8 cellular contexts compared by ENCODE assay signal in the genomic region with DNA sequence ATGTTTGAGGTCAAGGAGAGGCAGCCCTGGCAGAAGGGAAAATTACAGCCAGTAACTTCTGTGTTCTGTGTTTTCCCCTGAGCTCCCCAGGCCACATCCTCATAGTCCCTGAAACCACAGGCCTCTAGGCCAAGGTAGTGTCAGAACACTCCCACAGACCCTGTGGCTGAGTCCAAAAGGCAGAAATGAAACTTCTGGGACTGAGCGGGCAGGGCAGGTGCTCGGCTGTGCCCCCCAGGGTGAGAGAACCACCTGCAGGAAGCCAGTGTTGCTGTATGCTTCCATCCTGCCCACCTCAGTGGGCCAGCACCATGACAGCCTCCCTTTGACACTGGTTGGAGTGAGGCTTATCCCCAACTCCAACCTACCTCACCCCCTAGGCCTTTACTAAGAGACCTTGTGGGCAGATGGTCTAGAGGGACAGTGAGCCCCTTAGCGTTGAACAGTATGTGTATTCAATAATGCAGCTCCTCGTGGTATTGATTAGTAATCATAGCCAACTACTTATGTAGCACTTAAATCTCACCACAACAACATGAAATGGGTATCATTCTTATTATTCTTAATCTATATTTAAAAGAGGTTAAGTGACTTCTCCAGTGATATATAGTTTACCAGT. TPM values are rescaled to one million over a fixed set of nuclear protein-coding genes. Genes with fewer than 3 reads are reported as not detected.
DNase-seq lines count a peak whose midpoint lies in the region; ATAC-seq lines count a peak whose summit lies in the region.
"Had no signal": no experiment of that assay in that cellular context is flagged by ENCODE, and none has a peak within 500 bp of the region (broad histone marks: within the 10 kb centered on the region; RNA-seq: fewer than 3 reads in every experiment).

No MANE protein-coding gene starts in this region.

- H3K4me2 ChIP-seq in Karpas-422 (ENCODE audit: low read depth, low read length, poor library complexity, severe bottlenecking): no peak overlapping the region
- H3K4me2 ChIP-seq in GM23248 (ENCODE audit: unreplicated experiment): no peak overlapping the region

- H3K4me3 Mint-ChIP-seq in naive thymus-derived CD4-positive, alpha-beta T cell: no peak overlapping the region

- intact Hi-C loops in naive thymus-derived CD4-positive, alpha-beta T cell (cut with micrococcal nuclease): loop anchor here in 1 of 2 donors (10.0 kb wide), 1 partner anchor 149 kb away; a partner anchor contains a TSS

- H3K27ac Mint-ChIP-seq in naive thymus-derived CD4-positive, alpha-beta T cell: peak overlapping the region in 1 of 9 donors; percentile 16

- H3K9me3 ChIP-seq in Karpas-422 (ENCODE audit: low read length): no peaks in the 10 kb centered on the region
- no peaks in the 10 kb centered on the region for H3K9me3 ChIP-seq in naive thymus-derived CD4-positive, alpha-beta T cell (ENCODE audit: control insufficient read depth in 2 of 3, low read length in 3 of 3)
- H3K9me3 ChIP-seq in GM23248 (ENCODE audit: low read depth): no peaks in the 10 kb centered on the region

- no peak overlapping the region for H2AFZ ChIP-seq in Karpas-422 (ENCODE audit: low read length)
- H2AFZ ChIP-seq in GM23248: no peak overlapping the region

- CTCF ChIA-PET in naive thymus-derived CD4-positive, alpha-beta T cell (lab: Charles Lee): no interaction called here

- H3K27ac ChIP-seq in Karpas-422 (ENCODE audit: low read length): peak overlapping the region; percentile 47
- no peak overlapping the region for H3K27ac ChIP-seq in naive thymus-derived CD4-positive, alpha-beta T cell (ENCODE audit: low read depth, low read length)
- no peak overlapping the region for H3K27ac ChIP-seq in GM23248

- no peaks in the 10 kb centered on the region for H3K27me3 ChIP-seq in Karpas-422 (ENCODE audit: low read length)
- no peaks in the 10 kb centered on the region for H3K27me3 ChIP-seq in naive thymus-derived CD4-positive, alpha-beta T cell (ENCODE audit: control insufficient read depth in 2 of 2, insufficient read depth in 2 of 2, low read length in 2 of 2)
- H3K27me3 ChIP-seq in GM23248 (replicated peaks; ENCODE audit: insufficient read depth): no peaks in the 10 kb centered on the region

- H3K9me3 Mint-ChIP-seq in naive thymus-derived CD4-positive, alpha-beta T cell: peaks cover 0 to 21% (median 5%) of the 10 kb centered on the region in 11 donors

- H3K4me1 ChIP-seq in Karpas-422 (ENCODE audit: low read length) (peaks cover 45% of the 10 kb centered on the region), GM23248 (ENCODE audit: insufficient read depth) (no peaks in the 10 kb centered on the region)
- H3K4me1 ChIP-seq in naive thymus-derived CD4-positive, alpha-beta T cell (ENCODE audit: control insufficient read depth in 2 of 2, insufficient read depth in 2 of 2, low read length in 2 of 2): peaks cover 1 to 11% of the 10 kb centered on the region in 2 donors

- peaks cover 35 to 91% (median 68%) of the 10 kb centered on the region in 5 donors for H3K36me3 Mint-ChIP-seq in naive thymus-derived CD4-positive, alpha-beta T cell

- ATAC-seq in GM18873 (IDR thresholded peaks at IDR 0.05; ENCODE audit: low FRiP score, unreplicated experiment): peak; percentile 96
- peak; percentile 92 for ATAC-seq in GM21786 (IDR thresholded peaks at IDR 0.05; ENCODE audit: unreplicated experiment)
- peak; percentile 64 for ATAC-seq in naive thymus-derived CD4-positive, alpha-beta T cell

- peaks cover 37% of the 10 kb centered on the region for H3K79me2 ChIP-seq in Karpas-422 (ENCODE audit: low read length)
- H3K79me2 ChIP-seq in GM23248 (ENCODE audit: insufficient read depth): no peaks in the 10 kb centered on the region

- no peaks in the 10 kb centered on the region for H3F3A ChIP-seq in GM23248 (ENCODE audit: insufficient read depth)

- in situ Hi-C loops in GM23248 (cut with MboI): no loop called here

- H3K9me2 ChIP-seq in Karpas-422 (replicated peaks; ENCODE audit: insufficient read depth, low read length) (no peaks in the 10 kb centered on the region), GM23248 (ENCODE audit: insufficient read depth) (no peaks in the 10 kb centered on the region)

- H3K36me3 ChIP-seq in Karpas-422 (ENCODE audit: insufficient read depth, low read length) (peaks cover 67% of the 10 kb centered on the region), GM23248 (ENCODE audit: low read depth) (no peaks in the 10 kb centered on the region)
- H3K36me3 ChIP-seq in naive thymus-derived CD4-positive, alpha-beta T cell (ENCODE audit: control insufficient read depth in 2 of 3, insufficient read depth in 3 of 3, low read length in 3 of 3): peaks cover 4 to 58% (median 11%) of the 10 kb centered on the region in 3 experiments

- peaks cover 19 to 59% (median 34%) of the 10 kb centered on the region in 7 donors for H3K4me1 Mint-ChIP-seq in naive thymus-derived CD4-positive, alpha-beta T cell

- no peaks in the 10 kb centered on the region for H4K20me1 ChIP-seq in Karpas-422 (ENCODE audit: insufficient read depth, low read depth, low read length)
- H4K20me1 ChIP-seq in GM23248 (ENCODE audit: insufficient read depth): no peaks in the 10 kb centered on the region

- H3K4me3 ChIP-seq in Karpas-422 (ENCODE audit: low read length) (no peak overlapping the region), GM23248 (no peak overlapping the region)
- no peak overlapping the region for H3K4me3 ChIP-seq in naive thymus-derived CD4-positive, alpha-beta T cell (ENCODE audit: low read length)

- POLR2A ChIA-PET in naive thymus-derived CD4-positive, alpha-beta T cell (lab: Charles Lee): no interaction called here

- H3K27me3 Mint-ChIP-seq in naive thymus-derived CD4-positive, alpha-beta T cell: no peaks in the 10 kb centered on the region

- peak; percentile 57 for DNase-seq in Karpas-422
- no peak for DNase-seq in naive thymus-derived CD4-positive, alpha-beta T cell
- no peak for DNase-seq in GM23248
- DNase-seq in dedifferentiated amniotic fluid mesenchymal stem cell (ENCODE audit: extremely low spot score): no peak
- no peak for DNase-seq in NCI-H69 (lab: John Stamatoyannopoulos, UW)

- H3K9ac ChIP-seq in Karpas-422 (ENCODE audit: low read length): no peak overlapping the region
- no peak overlapping the region for H3K9ac ChIP-seq in GM23248

- 81 to 86% methylated on average over 4 of the region's 4 CpGs for WGBS in GM23248 (ENCODE audit: low coverage in 1 of 2, low lambda C conversion rate in 2 of 2, missing lambda C conversion rate in 2 of 2), 2 experiments

RNA-seq across cellular contexts. Expression of a gene that starts 30.3 kb away (rescaled TPM):
- total RNA-seq in Karpas-422 (2014; rRNA removed; shearing (Covaris generic); ENCODE audit: low replicate concordance): 87.6 and 118 TPM in 2 replicates
- 10 to 100 TPM; 25.1 to 54.9 (median 30.6) TPM for total RNA-seq in naive thymus-derived CD4-positive, alpha-beta T cell
- 10 to 100 TPM; 15.3 to 21.7 TPM for polyA plus RNA-seq in naive thymus-derived CD4-positive, alpha-beta T cell
- not detected in 2 replicates for total RNA-seq in GM23248 (2014; rRNA removed; shearing (Covaris generic))
- polyA plus RNA-seq in GM23248 (2016; fragmentation: Nextera tagmentation; extraction: Ambion mirVana): not detected in 2 replicates
- total RNA-seq: myocyte had no signal

Comparison
In these comparisons a context has a peak if more than half of its experiments do, and no peak if none do; other contexts are left out.
1. RNA of a gene that starts 30.3 kb away (total RNA-seq): 87.6 to 118 TPM in Karpas-422 and 25.1 to 54.9 TPM in naive thymus-derived CD4-positive, alpha-beta T cell; not detected in GM23248; every median in the first group is over 10 times any median in the second.
2. Peak in every context shown above with its lines, with median percentiles within 50 percentile points of each other: ATAC-seq.